In genomic region chr16:70349783-70350182, GRCh38 we compare ENCODE assay signal across 23 cellular contexts. TPM values are rescaled to one million over a fixed set of nuclear protein-coding genes. Genes with fewer than 3 reads are reported as not detected.
DNase-seq lines count a peak whose midpoint lies in the region; ATAC-seq, FAIRE-seq and TF ChIP-seq lines count a peak whose summit lies in the region.
"Had no signal": no experiment of that assay in that cellular context is flagged by ENCODE, and none has a peak within 500 bp of the region (broad histone marks: within the 10 kb centered on the region; RNA-seq: fewer than 3 reads in every experiment).

No MANE protein-coding gene starts in this region.

- no peaks in the 10 kb centered on the region for H3K4me1 ChIP-seq in foreskin keratinocyte

- H3K9me3 Mint-ChIP-seq in activated naive CD8-positive, alpha-beta T cell (ENCODE audit: low read depth), result no peaks in the 10 kb centered on the region
- H3K9me3 Mint-ChIP-seq in activated naive CD8-positive, alpha-beta T cell treated with anti-CD3 and anti-CD28 coated beads for 36 hours, result no peaks in the 10 kb centered on the region
- H3K9me3 Mint-ChIP-seq in stimulated activated naive CD8-positive, alpha-beta T cell treated with anti-CD3 and anti-CD28 coated beads, Interleukin-15, Interleukin-2, amounts not matched to agents 100 ng/mL and 50 ng/mL, for 24 hours, result no peaks in the 10 kb centered on the region

- H3K27me3 ChIP-seq in foreskin keratinocyte, result no peaks in the 10 kb centered on the region
- H3K27me3 ChIP-seq: esophagus squamous epithelium, left lung, upper lobe of left lung had no signal

- H3K27me3 Mint-ChIP-seq in activated naive CD8-positive, alpha-beta T cell, result no peaks in the 10 kb centered on the region
- H3K27me3 Mint-ChIP-seq in activated naive CD8-positive, alpha-beta T cell treated with anti-CD3 and anti-CD28 coated beads for 36 hours, result no peaks in the 10 kb centered on the region
- no peaks in the 10 kb centered on the region for H3K27me3 Mint-ChIP-seq in stimulated activated naive CD8-positive, alpha-beta T cell treated with anti-CD3 and anti-CD28 coated beads, Interleukin-15, Interleukin-2, amounts not matched to agents 100 ng/mL and 50 ng/mL, for 24 hours

- FAIRE-seq in RCC 7860 (lab: Jason Lieb, UNC), result no peak
- FAIRE-seq: GM12878 had no signal

- no peak overlapping the region for H3K27ac ChIP-seq in foreskin keratinocyte
- H3K27ac ChIP-seq: esophagus squamous epithelium, left lung, upper lobe of left lung had no signal

- ATAC-seq in foreskin keratinocyte (peak; percentile 48), GM18868 (IDR thresholded peaks at IDR 0.05; ENCODE audit: unreplicated experiment) (no peak), HG02642 (IDR thresholded peaks at IDR 0.05; ENCODE audit: poor library complexity, unreplicated experiment) (no peak)
- ATAC-seq: GM12878, left lung had no signal

- H3K4me1 Mint-ChIP-seq in activated naive CD8-positive, alpha-beta T cell (ENCODE audit: low read depth), result peaks cover 34% of the 10 kb centered on the region
- peaks cover 30% of the 10 kb centered on the region for H3K4me1 Mint-ChIP-seq in activated naive CD8-positive, alpha-beta T cell treated with anti-CD3 and anti-CD28 coated beads for 36 hours
- H3K4me1 Mint-ChIP-seq in stimulated activated naive CD8-positive, alpha-beta T cell treated with anti-CD3 and anti-CD28 coated beads, Interleukin-15, Interleukin-2, amounts not matched to agents 100 ng/mL and 50 ng/mL, for 24 hours (ENCODE audit: low read depth), result peaks cover 46% of the 10 kb centered on the region

- no peak for DNase-seq in activated naive CD8-positive, alpha-beta T cell treated with anti-CD3 and anti-CD28 coated beads for 36 hours
- DNase-seq in RCC 7860 (ENCODE audit: low spot score) (peak; percentile 16), foreskin keratinocyte (no peak)
- DNase-seq: AML-193; aorta; effector memory CD4-positive, alpha-beta T cell; esophagus squamous epithelium; H7; Karpas-422; left lung; midbrain; NCI-H1092 treated with DMSO at 0.1 percent for 48 hours; NCI-H2081; nucleus accumbens; RPMI8226; SK-N-SH; stimulated activated naive CD4-positive, alpha-beta T cell treated with Interleukin-2 at 50 U/mL for 16 hours; upper lobe of left lung had no signal

- no peak for TF ChIP-seq CTCF in foreskin keratinocyte (conservative IDR thresholded peaks at IDR 0.05)

- peak overlapping the region; percentile 54 for H3K4me3 Mint-ChIP-seq in activated naive CD8-positive, alpha-beta T cell
- no peak overlapping the region for H3K4me3 Mint-ChIP-seq in activated naive CD8-positive, alpha-beta T cell treated with anti-CD3 and anti-CD28 coated beads for 36 hours
- no peak overlapping the region for H3K4me3 Mint-ChIP-seq in stimulated activated naive CD8-positive, alpha-beta T cell treated with anti-CD3 and anti-CD28 coated beads, Interleukin-15, Interleukin-2, amounts not matched to agents 100 ng/mL and 50 ng/mL, for 24 hours

- H3K36me3 Mint-ChIP-seq in activated naive CD8-positive, alpha-beta T cell, result peaks cover 10% of the 10 kb centered on the region
- peaks cover 39% of the 10 kb centered on the region for H3K36me3 Mint-ChIP-seq in activated naive CD8-positive, alpha-beta T cell treated with anti-CD3 and anti-CD28 coated beads for 36 hours
- H3K36me3 Mint-ChIP-seq in stimulated activated naive CD8-positive, alpha-beta T cell treated with anti-CD3 and anti-CD28 coated beads, Interleukin-15, Interleukin-2, amounts not matched to agents 100 ng/mL and 50 ng/mL, for 24 hours (ENCODE audit: low read depth), result peaks cover 34% of the 10 kb centered on the region

- peak overlapping the region; percentile 66 for H3K27ac Mint-ChIP-seq in activated naive CD8-positive, alpha-beta T cell
- H3K27ac Mint-ChIP-seq in activated naive CD8-positive, alpha-beta T cell treated with anti-CD3 and anti-CD28 coated beads for 36 hours, result no peak overlapping the region
- peak overlapping the region; percentile 22 for H3K27ac Mint-ChIP-seq in stimulated activated naive CD8-positive, alpha-beta T cell treated with anti-CD3 and anti-CD28 coated beads, Interleukin-15, Interleukin-2, amounts not matched to agents 100 ng/mL and 50 ng/mL, for 24 hours

RNA-seq across cellular contexts. Expression of gene DDX19A, which starts 3.1 kb away (rescaled TPM):
- total RNA-seq in activated naive CD8-positive, alpha-beta T cell treated with anti-CD3 and anti-CD28 coated beads for 36 hours, result 10 to 100 TPM; 67.4 to 72.1 TPM
- total RNA-seq in foreskin keratinocyte, result 37.4 and 41.0 TPM in 2 replicates
- 21.0 and 25.2 TPM in 2 replicates for polyA plus RNA-seq in foreskin keratinocyte

RNA-seq across cellular contexts. Expression of gene DDX19B, which starts 50.8 kb away (rescaled TPM):
- total RNA-seq in activated naive CD8-positive, alpha-beta T cell treated with anti-CD3 and anti-CD28 coated beads for 36 hours, result 10 to 100 TPM; 36.7 to 39.3 TPM
- 22.9 and 24.3 TPM in 2 replicates for total RNA-seq in foreskin keratinocyte
- polyA plus RNA-seq in foreskin keratinocyte, result 21.2 and 25.0 TPM in 2 replicates
